13 cellular contexts compared by ENCODE assay signal in the genomic region with DNA sequence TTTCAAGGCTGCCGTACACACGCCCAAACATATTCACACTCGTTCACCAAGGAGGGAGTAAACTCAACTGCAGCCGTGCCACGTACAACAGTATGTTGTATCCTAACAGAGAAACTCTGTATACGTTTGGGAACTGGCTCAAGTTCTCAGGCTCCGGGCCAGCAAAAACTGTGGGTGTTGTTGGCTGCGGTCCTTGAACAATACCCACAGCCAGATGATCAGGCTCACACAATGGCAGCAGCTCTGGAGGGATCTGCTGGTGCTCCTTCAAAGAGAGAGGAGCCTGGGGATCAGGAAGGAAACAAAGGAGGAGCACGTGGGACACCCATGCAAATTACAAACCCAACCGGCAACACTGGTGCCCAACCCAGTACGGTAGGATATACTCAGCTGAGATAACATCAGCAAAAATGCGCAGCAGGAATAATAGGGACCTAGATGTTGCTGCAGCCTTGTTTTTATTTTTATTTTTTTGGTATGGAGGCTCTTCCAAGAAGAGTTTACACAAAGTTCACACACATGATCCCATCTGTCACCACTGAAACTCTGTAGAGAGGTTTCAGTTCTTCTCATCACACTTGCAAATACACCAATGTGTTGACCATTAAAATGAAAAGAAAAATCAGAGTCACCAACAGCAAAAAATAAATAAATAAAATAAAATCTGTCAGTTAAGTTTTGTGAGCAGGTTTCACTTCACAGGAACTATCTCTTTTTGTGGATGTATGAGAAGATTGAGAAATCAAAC. TPM values are rescaled to one million over a fixed set of nuclear protein-coding genes. Genes with fewer than 3 reads are reported as not detected.
DNase-seq lines count a peak whose midpoint lies in the region; ATAC-seq and TF ChIP-seq lines count a peak whose summit lies in the region.
"Had no signal": no experiment of that assay in that cellular context is flagged by ENCODE, and none has a peak within 500 bp of the region (broad histone marks: within the 10 kb centered on the region; RNA-seq: fewer than 3 reads in every experiment).

No MANE protein-coding gene starts in this region.

- H3K27ac ChIP-seq in right cardiac atrium (ENCODE audit: low read length) (no peak overlapping the region), fibroblast of lung (ENCODE audit: insufficient read depth, low read length) (no peak overlapping the region), thyroid gland (no peak overlapping the region), PC-3 (ENCODE audit: low read length) (no peak overlapping the region)
- H3K27ac ChIP-seq: A549, SK-N-MC had no signal

- BruUV-seq in PC-3 (replicated peaks; lab: Mats Ljungman, UMichigan) = no TSS peak

- DNase-seq in right cardiac atrium (peak in 2 of 3 donors; percentile 38 to 67), Right ventricle myocardium inferior (ENCODE audit: missing footprints) (no peak), NCI-H1092 (lab: John Stamatoyannopoulos, UW) (peak; percentile 18), fibroblast of lung (ENCODE audit: low read depth in 2 of 2) (peak; percentile 34 to 56), thyroid gland (peak; percentile 14 to 32), CD1c-positive myeloid dendritic cell (ENCODE audit: extremely low spot score) (no peak), PC-3 (no peak)
- DNase-seq: KG1; stimulated activated CD4-positive, alpha-beta T cell treated with anti-CD3 and anti-CD28 coated beads, Interleukin-4, amount 100 ng/mL, for 4 hours had no signal

- H3K79me2 ChIP-seq in fibroblast of lung (ENCODE audit: control insufficient read depth, insufficient read depth, low read length) (no peaks in the 10 kb centered on the region), PC-3 (ENCODE audit: low read length) (no peaks in the 10 kb centered on the region)

- H3K9ac ChIP-seq in fibroblast of lung (ENCODE audit: insufficient read depth, low read length) = no peak overlapping the region
- H3K9ac ChIP-seq in PC-3 (ENCODE audit: low read length) = no peak overlapping the region

- TF ChIP-seq CTCF in fibroblast of lung (conservative IDR thresholded peaks at IDR 0.05 in 1 of 2, IDR thresholded peaks at IDR 0.05 in 1 of 2; ENCODE audit: low read depth in 1 of 2, low read length in 2 of 2) (no peak), thyroid gland (IDR thresholded peaks at IDR 0.05) (no peak), PC-3 (conservative IDR thresholded peaks at IDR 0.05; ENCODE audit: low read depth, low read length) (no peak)

- H3K4me2 ChIP-seq in fibroblast of lung (ENCODE audit: extremely low read depth, insufficient read depth, low read length) (no peak overlapping the region), PC-3 (ENCODE audit: low read length) (no peak overlapping the region)
- H3K4me2 ChIP-seq: A549 had no signal

- H3F3A ChIP-seq in PC-3 (ENCODE audit: low read length, unreplicated experiment) = no peaks in the 10 kb centered on the region

- H3K4me3 ChIP-seq in right cardiac atrium (ENCODE audit: low read length) (no peak overlapping the region), fibroblast of lung (replicated peaks in 1 of 4; ENCODE audit: control extremely low read depth in 1 of 4, insufficient read depth in 1 of 4, low read depth in 3 of 4, low read length in 4 of 4) (no peak overlapping the region), thyroid gland (replicated peaks in 1 of 3) (no peak overlapping the region), PC-3 (ENCODE audit: low read length) (no peak overlapping the region)
- H3K4me3 ChIP-seq: A549, SK-N-MC had no signal

- TF ChIP-seq POLR2A in thyroid gland (IDR thresholded peaks at IDR 0.05) = no peak

- intact Hi-C loops in right cardiac atrium (cut with DNase I) (no loop called here), Right ventricle myocardium inferior (cut with DNase I) (no loop called here), thyroid gland (cut with DNase I) (no loop called here), PC-3 (cut with micrococcal nuclease) (no loop called here)

- ATAC-seq in right cardiac atrium = peak; percentile 42 to 80
- ATAC-seq in Right ventricle myocardium inferior = no peak
- ATAC-seq in HG03442 (IDR thresholded peaks at IDR 0.05; ENCODE audit: unreplicated experiment) = no peak
- ATAC-seq in PC-3 = no peak
- ATAC-seq: A549, left lobe of liver had no signal

- no peaks in the 10 kb centered on the region for H3K27me3 ChIP-seq in right cardiac atrium (ENCODE audit: control insufficient read depth, insufficient read depth)
- no peaks in the 10 kb centered on the region for H3K27me3 ChIP-seq in fibroblast of lung (ENCODE audit: control insufficient read depth, insufficient read depth, low read length)
- no peaks in the 10 kb centered on the region for H3K27me3 ChIP-seq in thyroid gland
- 0 out of 2 replicates have a peak, but pooled peaks cover 4% of the 10 kb centered on the region for H3K27me3 ChIP-seq in PC-3 (ENCODE audit: low read length)

- no peaks in the 10 kb centered on the region for H3K36me3 ChIP-seq in fibroblast of lung (ENCODE audit: control insufficient read depth, insufficient read depth, low read length)
- no peaks in the 10 kb centered on the region for H3K36me3 ChIP-seq in thyroid gland
- no peaks in the 10 kb centered on the region for H3K36me3 ChIP-seq in PC-3 (ENCODE audit: low read depth, low read length)

- H3K9me2 ChIP-seq in PC-3 (replicated peaks; ENCODE audit: low read length) = no peaks in the 10 kb centered on the region

- no peaks in the 10 kb centered on the region for H4K20me1 ChIP-seq in fibroblast of lung (ENCODE audit: control insufficient read depth, extremely low read depth, insufficient read depth, low read length)
- H4K20me1 ChIP-seq in PC-3 (ENCODE audit: low read length) = no peaks in the 10 kb centered on the region

- POLR2A ChIA-PET in PC-3 (lab: Charles Lee; ENCODE audit: unreplicated experiment) = no interaction called here

- H3K9me3 ChIP-seq in right cardiac atrium (ENCODE audit: control insufficient read depth, low read length) (no peaks in the 10 kb centered on the region), fibroblast of lung (ENCODE audit: control insufficient read depth, insufficient read depth, low read depth, low read length) (peaks cover 2% of the 10 kb centered on the region), thyroid gland (no peaks in the 10 kb centered on the region), PC-3 (ENCODE audit: low read length) (no peaks in the 10 kb centered on the region)

- CTCF ChIA-PET in PC-3 (lab: Charles Lee) = no interaction called here

- H2AFZ ChIP-seq in fibroblast of lung (ENCODE audit: low read length) (no peak overlapping the region), PC-3 (ENCODE audit: low read length) (no peak overlapping the region)

- H3K4me1 ChIP-seq in right cardiac atrium (ENCODE audit: control insufficient read depth, insufficient read depth, low read length) (peaks cover 3% of the 10 kb centered on the region), fibroblast of lung (ENCODE audit: control insufficient read depth, extremely low read depth, insufficient read depth, low read length) (no peaks in the 10 kb centered on the region), thyroid gland (peaks cover 0 to 3% of the 10 kb centered on the region in 2 donors), PC-3 (ENCODE audit: insufficient read depth, low read length) (no peaks in the 10 kb centered on the region)
- H3K4me1 ChIP-seq: A549 had no signal

- WGBS in right cardiac atrium = 24% methylated on average over 12 of the region's 12 CpGs
- WGBS in thyroid gland, 2 donors = 48 to 56% methylated on average over 12 of the region's 12 CpGs

RNA-seq across cellular contexts. Expression of gene PDE10A, which starts 41.1 kb away (rescaled TPM):
- total RNA-seq in right cardiac atrium (1 to 10 TPM; 3.6 to 8.5 (median 5.0) TPM), Right ventricle myocardium inferior (15.7 TPM), fibroblast of lung (under 0.01 TPM in 2 replicates), thyroid gland (10 to 100 TPM; 17.1 to 25.9 (median 20.7) TPM), PC-3 (2014; rRNA removed) (0.92 and 2.1 TPM in 2 replicates)
- polyA plus RNA-seq in right cardiac atrium (3.8 TPM), fibroblast of lung (0.18 and 0.19 TPM in 2 replicates)
- polyA plus RNA-seq in fibroblast of lung (2012) = 0.02 and 0.28 TPM in 2 replicates
- polyA minus RNA-seq in fibroblast of lung (ENCODE audit: low replicate concordance) = 1.4 TPM in 1 of 2 replicates, not detected in the other

Comparison
In these comparisons a context has a peak if more than half of its experiments do, and no peak if none do; other contexts are left out.
1. ATAC-seq: peak in right cardiac atrium (2 of 2); none in Right ventricle myocardium inferior (single experiment), HG03442 (single experiment) and PC-3 (single experiment).
2. DNase-seq: peak in right cardiac atrium (2 of 3), NCI-H1092 (single experiment), fibroblast of lung (2 of 2) and thyroid gland (2 of 2); none in Right ventricle myocardium inferior (single experiment), CD1c-positive myeloid dendritic cell (single experiment) and PC-3 (single experiment).